32 cellular contexts compared by ENCODE assay signal in genomic region chr4:177508662-177509061, GRCh38.
"Had no signal": no experiment of that assay in that cellular context is flagged by ENCODE, and none has a peak within 500 bp of the region (broad histone marks: within the 10 kb centered on the region; RNA-seq: fewer than 3 reads in every experiment).

No MANE protein-coding gene starts in this region.

- FAIRE-seq: astrocyte, bronchial epithelial cell, colon had no signal

- H3K36me3 ChIP-seq: adrenal gland, ascending aorta, brain microvascular endothelial cell, breast epithelium, cardiac muscle cell had no signal

- DNase-seq: activated effector memory CD4-positive, alpha-beta T cell treated with anti-CD3 and anti-CD28 coated beads, Interleukin-2, amount 50 U/mL, for 16 hours; activated effector memory CD4-positive, alpha-beta T cell treated with Interleukin-2 at 50 U/mL for 16 hours; activated gamma-delta T cell; activated gamma-delta T cell treated with Interleukin-2 at 50 U/mL for 16 hours; activated naive CD4-positive, alpha-beta T cell; activated naive CD4-positive, alpha-beta T cell treated with anti-CD3 and anti-CD28 coated beads for 36 hours; activated naive CD4-positive, alpha-beta T cell treated with anti-CD3 and anti-CD28 coated beads, Interleukin-2, amount 10 ng/mL, durations not matched to agents 7 days and 5 days; activated naive CD4-positive, alpha-beta T cell treated with anti-CD3 and anti-CD28 coated beads, Interleukin-2, amount 50 U/mL, for 16 hours; activated naive CD4-positive, alpha-beta T cell treated with Interleukin-2 at 50 U/mL for 16 hours; activated naive CD8-positive, alpha-beta T cell treated with anti-CD3 and anti-CD28 coated beads for 36 hours; activated naive CD8-positive, alpha-beta T cell treated with anti-CD3 and anti-CD28 coated beads, Interleukin-2, amount 10 ng/mL, durations not matched to agents 7 days and 5 days; activated naive CD8-positive, alpha-beta T cell treated with anti-CD3 and anti-CD28 coated beads, Interleukin-2, amount 50 U/mL, for 24 hours; activated T-cell treated with anti-CD3 and anti-CD28 coated beads, Interleukin-2, amount 50 U/mL, for 4 hours; activated T-cell treated with anti-CD3 and anti-CD28 coated beads, Interleukin-2, amount 50 U/mL, for 48 hours; activated T-cell treated with anti-CD3 and anti-CD28 coated beads, Interleukin-2, amount 50 U/mL, for 72 hours; adrenal gland; amniotic stem cell; amygdala; anterior cingulate cortex; aorta; body of pancreas; brain microvascular endothelial cell; caudate nucleus; central memory CD4-positive, alpha-beta T cell; cerebellar nuclear complex had no signal

- H3K9me3 ChIP-seq: adrenal gland, ascending aorta, body of pancreas, breast epithelium had no signal

- H3K4me1 ChIP-seq: adrenal gland, ascending aorta, breast epithelium had no signal

- H3K4me3 ChIP-seq: adrenal gland, ascending aorta, body of pancreas, breast epithelium, cardiac muscle cell had no signal

- H3K27me3 ChIP-seq: adrenal gland, ascending aorta, body of pancreas, brain microvascular endothelial cell, breast epithelium, cardiac muscle cell had no signal

- ATAC-seq: activated naive CD8-positive, alpha-beta T cell treated with anti-CD3 and anti-CD28 coated beads, Interleukin-2, amount 50 U/mL, for 24 hours; activated T-cell treated with anti-CD3 and anti-CD28 coated beads, Interleukin-2, amount 50 U/mL, for 4 hours; activated T-helper 17 cell treated with anti-CD3 and anti-CD28 coated beads, Interleukin-2, amount 50 U/mL, for 72 hours; body of pancreas had no signal

- H3K27ac ChIP-seq: adrenal gland, ascending aorta, body of pancreas, brain microvascular endothelial cell, breast epithelium, cardiac muscle cell had no signal
